ENCODE assay signal across 14 cellular contexts in the genomic region with DNA sequence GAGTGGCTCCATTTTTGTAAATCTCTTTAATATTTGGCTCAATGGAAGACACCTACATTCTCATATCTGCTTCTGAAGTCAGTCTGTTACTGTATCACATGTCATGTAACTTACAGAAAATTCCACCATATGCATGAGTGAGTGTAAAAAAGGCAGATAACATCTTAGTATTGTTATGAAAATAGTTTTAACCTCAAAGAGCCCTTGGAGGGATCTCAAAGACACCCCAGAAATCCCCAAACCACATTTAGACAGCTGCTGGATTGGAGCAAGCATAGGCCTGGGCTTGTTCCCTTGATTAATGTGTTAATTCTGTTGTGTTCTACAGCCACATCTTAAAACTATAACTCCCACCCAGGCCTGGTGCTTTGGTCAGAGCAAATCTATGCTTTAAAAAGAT. TPM values are rescaled to one million over a fixed set of nuclear protein-coding genes. Genes with fewer than 3 reads are reported as not detected.
DNase-seq lines count a peak whose midpoint lies in the region; ATAC-seq and TF ChIP-seq lines count a peak whose summit lies in the region.
"Had no signal": no experiment of that assay in that cellular context is flagged by ENCODE, and none has a peak within 500 bp of the region (broad histone marks: within the 10 kb centered on the region; RNA-seq: fewer than 3 reads in every experiment).

No MANE protein-coding gene starts in this region.

- no peaks in the 10 kb centered on the region for H3K9me3 Mint-ChIP-seq in activated T-helper 17 cell treated with anti-CD3 and anti-CD28 coated beads, Interleukin-2, amount 50 U/mL, for 72 hours

- TF ChIP-seq EP300 in stomach (IDR thresholded peaks at IDR 0.05) = no peak

- H3K4me3 ChIP-seq in stomach (no peak overlapping the region), aorta (ENCODE audit: low read length in 2 of 2) (no peak overlapping the region)

- peaks cover 0 to 22% (median 3%) of the 10 kb centered on the region in 4 donors for H3K4me1 ChIP-seq in stomach
- H3K4me1 ChIP-seq in aorta (ENCODE audit: control insufficient read depth in 1 of 2, insufficient read depth in 2 of 2, low read length in 2 of 2) = no peaks in the 10 kb centered on the region
- H3K4me1 ChIP-seq: BE2C had no signal

- ATAC-seq in GM18868 (IDR thresholded peaks at IDR 0.05; ENCODE audit: unreplicated experiment) (peak; percentile 85), HG02852 (IDR thresholded peaks at IDR 0.05; ENCODE audit: unreplicated experiment) (peak; percentile 68), aorta (ENCODE audit: low FRiP score) (no peak)
- peak; percentile 89 for ATAC-seq in activated T-helper 17 cell treated with anti-CD3 and anti-CD28 coated beads, Interleukin-2, amount 50 U/mL, for 72 hours (replicated peaks)

- DNase-seq in GM10266 (ENCODE audit: extremely low spot score) = peak; percentile 47
- DNase-seq in ecto neural progenitor cell (ENCODE audit: low spot score) = no peak
- DNase-seq in stomach = no peak
- no peak for DNase-seq in activated CD8-positive, alpha-beta memory T cell treated with anti-CD3 and anti-CD28 coated beads, Interleukin-2, amount 50 U/mL, for 48 hours
- no peak for DNase-seq in aorta
- DNase-seq: BE2C; DMS79; effector CD8-positive, alpha-beta T cell; H7; NCI-H2029; stimulated activated CD4-positive, alpha-beta T cell treated with anti-CD3 and anti-CD28 coated beads, Interleukin-2, amount 100 ng/mL, for 48 hours had no signal

- TF ChIP-seq CTCF in GM10266 (IDR thresholded peaks at IDR 0.05; ENCODE audit: control insufficient read depth, insufficient read depth, low read depth, missing control alignments) (no peak), stomach (IDR thresholded peaks at IDR 0.05) (no peak)

- H3K27me3 Mint-ChIP-seq in activated T-helper 17 cell treated with anti-CD3 and anti-CD28 coated beads, Interleukin-2, amount 50 U/mL, for 72 hours = no peaks in the 10 kb centered on the region

- H3K36me3 Mint-ChIP-seq in activated T-helper 17 cell treated with anti-CD3 and anti-CD28 coated beads, Interleukin-2, amount 50 U/mL, for 72 hours (ENCODE audit: low read depth) = peaks cover 58% of the 10 kb centered on the region

- no peak overlapping the region for H3K27ac ChIP-seq in stomach
- H3K27ac ChIP-seq in aorta (ENCODE audit: low read depth in 1 of 2, low read length in 2 of 2) = no peak overlapping the region

- peaks cover 15% of the 10 kb centered on the region for H3K4me1 Mint-ChIP-seq in activated T-helper 17 cell treated with anti-CD3 and anti-CD28 coated beads, Interleukin-2, amount 50 U/mL, for 72 hours

- no peak overlapping the region for H3K4me3 Mint-ChIP-seq in activated T-helper 17 cell treated with anti-CD3 and anti-CD28 coated beads, Interleukin-2, amount 50 U/mL, for 72 hours

- H3K9me3 ChIP-seq in stomach (no peaks in the 10 kb centered on the region), aorta (ENCODE audit: control insufficient read depth, low read length) (no peaks in the 10 kb centered on the region)
- H3K9me3 ChIP-seq: BE2C had no signal

- H3K27ac Mint-ChIP-seq in activated T-helper 17 cell treated with anti-CD3 and anti-CD28 coated beads, Interleukin-2, amount 50 U/mL, for 72 hours = peak overlapping the region; percentile 46

- intact Hi-C loops in stomach (cut with DNase I; ENCODE audit: low total_unique reads) (no loop called here), aorta (cut with DNase I) (no loop called here)

- no peak for TF ChIP-seq POLR2A in stomach (IDR thresholded peaks at IDR 0.05)

- H3K27me3 ChIP-seq in stomach (no peaks in the 10 kb centered on the region), aorta (ENCODE audit: control insufficient read depth in 1 of 2, insufficient read depth in 2 of 2, low read length in 1 of 2) (no peaks in the 10 kb centered on the region)
- H3K27me3 ChIP-seq: BE2C had no signal

- peaks cover 7 to 41% (median 31%) of the 10 kb centered on the region in 4 donors for H3K36me3 ChIP-seq in stomach
- peaks cover 0 to 2% of the 10 kb centered on the region in 2 donors for H3K36me3 ChIP-seq in aorta (ENCODE audit: control insufficient read depth in 1 of 2, insufficient read depth in 2 of 2, low read length in 1 of 2)
- H3K36me3 ChIP-seq: BE2C had no signal

RNA-seq across cellular contexts. Expression of gene MACO1, which starts 16.9 kb away (rescaled TPM):
- total RNA-seq in activated T-helper 17 cell treated with anti-CD3 and anti-CD28 coated beads, Interleukin-2, amount 50 U/mL, for 72 hours = 10 to 100 TPM; 12.4 to 18.8 TPM
- 10 to 100 TPM in 4 of 5 donors, 1 to 10 TPM in 1; 4.9 to 19.8 (median 14.8) TPM for total RNA-seq in stomach
- 1 to 10 TPM; 5.4 to 9.3 (median 5.7) TPM for polyA plus RNA-seq in stomach
- 10 to 100 TPM; 14.8 to 19.7 TPM for total RNA-seq in aorta
- 10 to 100 TPM in 1 of 2 donors, 1 to 10 TPM in 1; 5.0 to 12.4 TPM for polyA plus RNA-seq in aorta

RNA-seq across cellular contexts. Expression of gene RHCE, which starts 26.9 kb away (rescaled TPM):
- total RNA-seq in activated T-helper 17 cell treated with anti-CD3 and anti-CD28 coated beads, Interleukin-2, amount 50 U/mL, for 72 hours = 1 to 10 TPM in 1 of 2 donors, not detected in 1; 1.3 TPM
- total RNA-seq in stomach = 1 to 10 TPM in 1 of 5 donors, not detected in 4; 2.9 TPM
- polyA plus RNA-seq in stomach = under 1 TPM in 1 of 3 donors, not detected in 2; 0.13 TPM
- total RNA-seq in aorta = under 1 TPM in 1 of 2 donors, not detected in 1; 0.69 TPM
- polyA plus RNA-seq in aorta = not detected
